ENCODE assay signal across 27 cellular contexts in the genomic region with DNA sequence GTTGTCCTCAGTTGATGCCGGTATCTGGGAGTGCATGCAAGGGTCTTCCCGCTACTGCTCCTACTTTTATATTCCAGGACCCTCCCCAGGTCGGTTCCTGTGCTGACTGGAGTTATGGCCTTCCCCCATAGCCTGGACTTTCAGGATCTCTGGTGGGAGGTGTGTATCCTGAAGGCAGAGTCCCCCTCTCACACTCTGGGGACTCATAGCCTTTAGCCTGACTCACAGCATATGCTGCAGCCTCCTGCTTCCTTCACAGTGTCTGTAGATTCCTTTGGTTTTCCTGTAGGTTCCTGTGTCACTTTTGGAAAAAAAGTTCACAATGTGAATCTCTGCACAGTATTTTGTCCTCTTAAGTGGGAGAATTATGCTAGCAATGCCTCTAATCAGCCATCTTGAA.
"Had no signal": no experiment of that assay in that cellular context is flagged by ENCODE, and none has a peak within 500 bp of the region (broad histone marks: within the 10 kb centered on the region; RNA-seq: fewer than 3 reads in every experiment).

No MANE protein-coding gene starts in this region.

- H3K4me3 ChIP-seq: body of pancreas, cardiac muscle cell, pancreas, psoas muscle, testis, transverse colon had no signal

- H3K4me3 Mint-ChIP-seq: activated CD8-positive, alpha-beta T cell treated with anti-CD3 and anti-CD28 coated beads for 36 hours; activated naive CD8-positive, alpha-beta T cell; effector memory CD8-positive, alpha-beta T cell; immature natural killer cell; naive thymus-derived CD4-positive, alpha-beta T cell; T-helper 1 cell treated with Interleukin-12 subunit alpha and Interleukin-12 subunit beta and Interleukin-4 antibody, amounts not matched to agents 30 μg/mL and 1 μg/mL, for 36 hours; WTC11 had no signal

- ATAC-seq: activated CD8-positive, alpha-beta T cell treated with anti-CD3 and anti-CD28 coated beads for 36 hours; body of pancreas; effector memory CD8-positive, alpha-beta T cell; left colon; naive thymus-derived CD4-positive, alpha-beta T cell; pancreas; psoas muscle; WTC11 had no signal

- H3K36me3 Mint-ChIP-seq: activated naive CD8-positive, alpha-beta T cell; immature natural killer cell had no signal

- H3K27me3 ChIP-seq: body of pancreas, cardiac muscle cell, pancreas, testis, transverse colon had no signal

- H3K4me1 ChIP-seq: body of pancreas, pancreas, psoas muscle, testis, transverse colon had no signal

- DNase-seq: activated CD4-positive, alpha-beta T cell treated with anti-CD3 and anti-CD28 coated beads for 1 hour; activated CD4-positive, alpha-beta T cell treated with anti-CD3 and anti-CD28 coated beads, Interleukin-2, amount 50 U/mL, for 1 hour; activated CD8-positive, alpha-beta T cell treated with anti-CD3 and anti-CD28 coated beads for 36 hours; activated T-cell treated with anti-CD3 and anti-CD28 coated beads, Interleukin-2, amount 50 U/mL, for 48 hours; anterior cingulate cortex; body of pancreas; cortex of kidney; effector memory CD8-positive, alpha-beta T cell; hypothalamus; immature natural killer cell; kidney; left colon; midbrain; naive thymus-derived CD4-positive, alpha-beta T cell; psoas muscle; stimulated activated CD4-positive, alpha-beta T cell treated with anti-CD3 and anti-CD28 coated beads, Interleukin-15, amount 100 ng/mL, for 24 hours; stimulated activated CD4-positive, alpha-beta T cell treated with anti-CD3 and anti-CD28 coated beads, Interleukin-2, amount 100 ng/mL, for 24 hours; stimulated activated naive CD4-positive, alpha-beta T cell treated with Interleukin-2 at 50 U/mL for 16 hours; T-helper 9 cell; testis; transverse colon had no signal

- H3K9me3 ChIP-seq: body of pancreas, pancreas, testis, transverse colon had no signal

- H3K4me1 Mint-ChIP-seq: immature natural killer cell; naive thymus-derived CD4-positive, alpha-beta T cell; WTC11 had no signal

- H3K27me3 Mint-ChIP-seq: activated CD8-positive, alpha-beta T cell treated with anti-CD3 and anti-CD28 coated beads for 36 hours; activated naive CD8-positive, alpha-beta T cell; effector memory CD8-positive, alpha-beta T cell had no signal

- H3K36me3 ChIP-seq: cardiac muscle cell, pancreas, transverse colon had no signal

- H3K27ac Mint-ChIP-seq: activated CD8-positive, alpha-beta T cell treated with anti-CD3 and anti-CD28 coated beads for 36 hours; activated naive CD8-positive, alpha-beta T cell; activated T-helper 2 cell treated with anti-CD3 and anti-CD28 coated beads, Interferon-gamma antibody, Interleukin-2, Interleukin-4, amounts not matched to agents 10 μg/mL and 5 μg/mL and 100 μg/mL, durations not matched to agents 14 hours and 24 hours and 36 hours; effector memory CD8-positive, alpha-beta T cell; immature natural killer cell; naive thymus-derived CD4-positive, alpha-beta T cell; T-helper 1 cell treated with Interleukin-12 subunit alpha and Interleukin-12 subunit beta and Interleukin-4 antibody, amounts not matched to agents 30 μg/mL and 1 μg/mL, for 36 hours; WTC11 had no signal

- H3K27ac ChIP-seq: body of pancreas, cardiac muscle cell, pancreas, psoas muscle, testis, transverse colon had no signal
